ENCODE assay signal across 27 cellular contexts in the genomic region with DNA sequence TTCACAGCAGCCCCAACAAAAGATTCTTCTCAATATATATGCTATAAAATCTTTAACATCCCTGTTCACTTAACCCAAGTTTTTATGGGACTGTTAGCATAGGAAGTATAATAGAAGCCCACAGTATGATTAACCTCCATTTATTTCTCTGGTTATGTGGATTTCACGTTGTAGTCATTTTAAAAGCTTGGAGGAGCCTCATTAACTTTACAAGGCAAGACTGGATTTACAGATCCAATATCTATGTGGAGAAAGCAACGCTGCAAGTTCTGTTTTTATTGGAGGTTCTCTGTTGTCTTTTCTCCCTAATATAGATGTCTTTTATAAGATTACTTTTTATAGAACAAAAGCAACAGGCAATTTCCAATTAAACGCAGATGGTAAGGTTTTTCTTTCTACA.
"Had no signal": no experiment of that assay in that cellular context is flagged by ENCODE, and none has a peak within 500 bp of the region (broad histone marks: within the 10 kb centered on the region; RNA-seq: fewer than 3 reads in every experiment).

No MANE protein-coding gene starts in this region.

- H3K27ac ChIP-seq: brain microvascular endothelial cell, esophagus muscularis mucosa, foreskin keratinocyte, gastrocnemius medialis, heart left ventricle, WERI-Rb-1 had no signal

- H3K36me3 ChIP-seq: brain microvascular endothelial cell, esophagus muscularis mucosa, gastrocnemius medialis, heart left ventricle, WERI-Rb-1 had no signal

- H3K27me3 ChIP-seq: brain microvascular endothelial cell, esophagus muscularis mucosa, foreskin keratinocyte, gastrocnemius medialis had no signal

- DNase-seq: activated B cell treated with CpG ODN at 0.5 μM for 24 hours; activated CD4-positive, alpha-beta T cell treated with anti-CD3 and anti-CD28 coated beads for 48 hours; activated CD4-positive, alpha-beta T cell treated with anti-CD3 and anti-CD28 coated beads, Interleukin-2, amount 50 U/mL, for 1 hour; activated CD4-positive, alpha-beta T cell treated with anti-CD3 and anti-CD28 coated beads, Interleukin-2, amount 50 U/mL, for 48 hours; activated CD8-positive, alpha-beta memory T cell treated with anti-CD3 and anti-CD28 coated beads for 24 hours; activated CD8-positive, alpha-beta T cell treated with anti-CD3 and anti-CD28 coated beads for 36 hours; activated effector memory CD4-positive, alpha-beta T cell treated with Interleukin-2 at 50 U/mL for 16 hours; activated gamma-delta T cell treated with Interleukin-2 at 50 U/mL for 16 hours; activated naive CD4-positive, alpha-beta T cell treated with anti-CD3 and anti-CD28 coated beads, Interleukin-2, amount 50 U/mL, for 16 hours; activated naive CD4-positive, alpha-beta T cell treated with Interleukin-2 at 50 U/mL for 16 hours; activated T-cell treated with anti-CD3 and anti-CD28 coated beads, Interleukin-2, amount 50 U/mL, for 4 hours; amniotic stem cell; anterior cingulate cortex; brain microvascular endothelial cell; cortex of kidney; dermis blood vessel endothelial cell; effector CD4-positive, alpha-beta T cell; effector memory CD8-positive, alpha-beta T cell; erythroblast; foreskin keratinocyte; gastrocnemius medialis; glutamatergic neuron; heart left ventricle; WERI-Rb-1 had no signal

- H3K4me1 ChIP-seq: esophagus muscularis mucosa, foreskin keratinocyte, gastrocnemius medialis, heart left ventricle had no signal

- H3K4me3 ChIP-seq: esophagus muscularis mucosa, gastrocnemius medialis, heart left ventricle had no signal

- ATAC-seq: activated CD4-positive, CD25-positive, alpha-beta regulatory T cell treated with anti-CD3 and anti-CD28 coated beads, Interleukin-2, amount 50 U/mL, for 24 hours; activated CD8-positive, alpha-beta T cell treated with anti-CD3 and anti-CD28 coated beads for 36 hours; activated T-cell treated with anti-CD3 and anti-CD28 coated beads, Interleukin-2, amount 50 U/mL, for 4 hours; activated T-helper 17 cell treated with anti-CD3 and anti-CD28 coated beads, Interleukin-2, amount 50 U/mL, for 72 hours; effector memory CD8-positive, alpha-beta T cell; foreskin keratinocyte; gastrocnemius medialis; heart left ventricle had no signal

- H3K9me3 ChIP-seq: esophagus muscularis mucosa, gastrocnemius medialis, heart left ventricle had no signal
